ENCODE assay signal across 25 cellular contexts in the genomic region with DNA sequence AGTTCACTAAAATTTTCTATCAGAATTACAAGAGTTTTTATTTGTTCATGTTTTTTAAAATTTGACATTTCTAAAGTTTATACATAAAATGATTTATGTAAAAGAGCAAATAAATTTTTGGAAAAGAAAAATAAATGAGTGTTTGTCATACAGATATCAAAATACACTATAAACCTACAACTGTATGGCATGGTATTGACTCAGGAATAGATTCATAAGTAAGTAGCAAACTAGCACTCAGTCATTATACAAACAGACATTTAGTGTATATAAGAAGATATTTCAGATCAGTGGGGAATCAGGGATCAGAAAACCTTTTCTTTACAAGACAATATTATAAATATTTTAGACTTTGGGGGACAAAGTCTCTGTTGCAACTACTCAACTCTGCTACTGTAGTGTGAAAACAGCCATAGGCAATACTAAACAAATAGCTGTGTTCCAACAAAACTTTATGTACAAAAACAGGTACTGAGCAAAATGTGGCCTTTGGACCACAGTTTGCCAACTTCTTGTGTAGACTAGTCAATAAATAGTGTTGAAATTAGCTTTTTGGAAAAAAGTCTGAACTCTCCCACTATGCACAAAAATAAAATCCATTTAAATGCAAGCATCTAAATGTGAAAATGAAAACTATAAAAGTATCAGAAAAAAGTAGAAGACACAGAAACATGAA.
"Had no signal": no experiment of that assay in that cellular context is flagged by ENCODE, and none has a peak within 500 bp of the region (broad histone marks: within the 10 kb centered on the region; RNA-seq: fewer than 3 reads in every experiment).

No MANE protein-coding gene starts in this region.

- H3K9me3 ChIP-seq: ovary, psoas muscle, stomach, thoracic aorta, thyroid gland, tibial nerve, upper lobe of left lung, uterus had no signal

- ATAC-seq: naive thymus-derived CD4-positive, alpha-beta T cell; natural killer cell; psoas muscle; right cardiac atrium; sciatic nerve; stimulated activated effector memory CD8-positive, alpha-beta T cell treated with anti-CD3 and anti-CD28 coated beads, Interleukin-12 subunit alpha, Interleukin-12 subunit beta, amount 100 ng/mL, for 72 hours; stimulated activated naive B cell treated with anti-CD40 and anti-IgM and Interleukin-4, amounts not matched to agents 10 μg/mL and 1 μg/mL and 100 μg/mL, for 72 hours had no signal

- H3K4me3 ChIP-seq: neural progenitor cell, ovary, psoas muscle, skin epidermis, stomach, thoracic aorta, thyroid gland, tibial nerve, upper lobe of left lung, uterus had no signal

- H3K27ac ChIP-seq: neural progenitor cell, ovary, parathyroid adenoma, psoas muscle, skin epidermis, stomach, thoracic aorta, thyroid gland, tibial nerve, upper lobe of left lung, uterus had no signal

- H3K4me1 ChIP-seq: neural progenitor cell, parathyroid adenoma, psoas muscle, stomach, thyroid gland, tibial nerve, upper lobe of left lung, uterus had no signal

- H3K27me3 ChIP-seq: neural progenitor cell, ovary, stomach, thyroid gland, tibial nerve, upper lobe of left lung, uterus had no signal

- H3K9ac ChIP-seq: neural progenitor cell, parathyroid adenoma had no signal

- H3K36me3 ChIP-seq: neural progenitor cell, ovary, stomach, thoracic aorta, thyroid gland, tibial nerve, upper lobe of left lung, uterus had no signal

- DNase-seq: naive thymus-derived CD4-positive, alpha-beta T cell; natural killer cell; occipital lobe; ovary; posterior cingulate gyrus; psoas muscle; right cardiac atrium; stimulated activated CD4-positive, alpha-beta T cell treated with anti-CD3 and anti-CD28 coated beads, Interleukin-15, amount 100 ng/mL, for 24 hours; stimulated activated CD4-positive, alpha-beta T cell treated with anti-CD3 and anti-CD28 coated beads, Interleukin-2, amount 100 ng/mL, for 24 hours; stimulated activated CD4-positive, alpha-beta T cell treated with anti-CD3 and anti-CD28 coated beads, Interleukin-2, amount 100 ng/mL, for 48 hours; stimulated activated CD4-positive, alpha-beta T cell treated with anti-CD3 and anti-CD28 coated beads, Interleukin-4, amount 100 ng/mL, for 24 hours; stimulated activated naive B cell treated with anti-CD40 and anti-IgM and Interleukin-4, amounts not matched to agents 10 μg/mL and 1 μg/mL and 100 μg/mL, for 72 hours; stimulated activated naive CD4-positive, alpha-beta T cell treated with Interleukin-2 at 50 U/mL for 16 hours; stomach; thyroid gland; trophoblast cell; upper lobe of left lung; uterus had no signal
